Comparison of ENCODE assay signal across 13 cellular contexts in genomic region chr19:14560776-14561108, GRCh38. TPM values are rescaled to one million over a fixed set of nuclear protein-coding genes. Genes with fewer than 3 reads are reported as not detected.
DNase-seq lines count a peak whose midpoint lies in the region; ATAC-seq and TF ChIP-seq lines count a peak whose summit lies in the region.
"Had no signal": no experiment of that assay in that cellular context is flagged by ENCODE, and none has a peak within 500 bp of the region (broad histone marks: within the 10 kb centered on the region; RNA-seq: fewer than 3 reads in every experiment).

No MANE protein-coding gene starts in this region.

- H2BK120ac ChIP-seq in mesendoderm (ENCODE audit: low read depth, low read length), result no peak overlapping the region

- H3K18ac ChIP-seq in mesendoderm (ENCODE audit: low read length), result no peak overlapping the region

- peak overlapping the region; percentile 38 for H2AK5ac ChIP-seq in mesendoderm (ENCODE audit: low read length)

- peak overlapping the region; percentile 83 to 93 for H3K27ac Mint-ChIP-seq in activated naive CD4-positive, alpha-beta T cell treated with anti-CD3 and anti-CD28 coated beads, Interleukin-2, amount 50 U/mL, for 72 hours

- H3K4me2 ChIP-seq in mesendoderm (ENCODE audit: low read length), result no peak overlapping the region

- intact Hi-C loops in ascending aorta (cut with DNase I), result no loop called here

- H2BK5ac ChIP-seq in mesendoderm (ENCODE audit: low read length), result no peak overlapping the region

- peaks cover 12% of the 10 kb centered on the region for H3K79me2 ChIP-seq in mesendoderm (ENCODE audit: control insufficient read depth, insufficient read depth, low read length)

- TF ChIP-seq CTCF in ascending aorta (IDR thresholded peaks at IDR 0.05), result no peak
- TF ChIP-seq CTCF in suprapubic skin (IDR thresholded peaks at IDR 0.05), result no peak

- H3K23ac ChIP-seq in mesendoderm (ENCODE audit: low read length), result no peak overlapping the region

- H3K36me3 ChIP-seq in ascending aorta, result peaks cover 5 to 11% of the 10 kb centered on the region in 2 donors
- no peaks in the 10 kb centered on the region for H3K36me3 ChIP-seq in mesendoderm (ENCODE audit: control insufficient read depth, insufficient read depth, low read length)
- H3K36me3 ChIP-seq in suprapubic skin, result peaks cover 18% of the 10 kb centered on the region

- DNase-seq in activated naive CD4-positive, alpha-beta T cell treated with anti-CD3 and anti-CD28 coated beads, Interleukin-2, amount 50 U/mL, for 72 hours (ENCODE audit: low spot score in 2 of 2), result no peak
- no peak for DNase-seq in activated naive CD4-positive, alpha-beta T cell treated with Interleukin-2 at 50 U/mL for 16 hours
- no peak for DNase-seq in ascending aorta (ENCODE audit: low spot score in 2 of 2)
- no peak for DNase-seq in mesendoderm
- no peak for DNase-seq in suprapubic skin (ENCODE audit: low spot score in 2 of 2)
- DNase-seq in NCI-H146 (lab: John Stamatoyannopoulos, UW), result no peak
- no peak for DNase-seq in hippocampal formation (lab: John Stamatoyannopoulos, UW)
- DNase-seq in foreskin melanocyte, result no peak
- DNase-seq: ACHN, amniotic stem cell, mucosa of descending colon, right lobe of liver had no signal

- H3K36me3 Mint-ChIP-seq in activated naive CD4-positive, alpha-beta T cell treated with anti-CD3 and anti-CD28 coated beads, Interleukin-2, amount 50 U/mL, for 72 hours, result no peaks in the 10 kb centered on the region

- no peak overlapping the region for H3K4ac ChIP-seq in mesendoderm (ENCODE audit: low read depth, low read length)

- WGBS in mesendoderm (ENCODE audit: extremely low coverage, insufficient coverage, low lambda C conversion rate), result no CpG with 5 or more reads among the region's 6 CpGs
- 100% methylated on average over 1 of the region's 6 CpGs for WGBS in suprapubic skin

- no peak overlapping the region for H3K4me3 ChIP-seq in ascending aorta
- no peak overlapping the region for H3K4me3 ChIP-seq in mesendoderm (ENCODE audit: low read length)
- no peak overlapping the region for H3K4me3 ChIP-seq in suprapubic skin
- H3K4me3 ChIP-seq: mucosa of descending colon, right lobe of liver had no signal

- no peak for ATAC-seq in activated naive CD4-positive, alpha-beta T cell treated with anti-CD3 and anti-CD28 coated beads, Interleukin-2, amount 50 U/mL, for 72 hours
- ATAC-seq: mucosa of descending colon, right lobe of liver had no signal

- H3K4me1 ChIP-seq in ascending aorta (peaks cover 9 to 32% of the 10 kb centered on the region in 2 donors), mesendoderm (ENCODE audit: control insufficient read depth, low read depth, low read length) (peaks cover 7% of the 10 kb centered on the region), suprapubic skin (peaks cover 83% of the 10 kb centered on the region)

- H3K9me3 Mint-ChIP-seq in activated naive CD4-positive, alpha-beta T cell treated with anti-CD3 and anti-CD28 coated beads, Interleukin-2, amount 50 U/mL, for 72 hours, result no peaks in the 10 kb centered on the region
- H3K9me3 Mint-ChIP-seq: T-helper 1 cell treated with Interleukin-12 subunit alpha and Interleukin-12 subunit beta and Interleukin-4 antibody, amounts not matched to agents 30 μg/mL and 1 μg/mL, for 36 hours had no signal

- no peak overlapping the region for H4K5ac ChIP-seq in mesendoderm (ENCODE audit: low read length)

- H3K27ac ChIP-seq in ascending aorta, result peak overlapping the region; percentile 85 to 87
- no peak overlapping the region for H3K27ac ChIP-seq in mesendoderm (ENCODE audit: low read depth, low read length)
- H3K27ac ChIP-seq in suprapubic skin, result peak overlapping the region; percentile 68
- H3K27ac ChIP-seq: right lobe of liver had no signal

- H3K56ac ChIP-seq in mesendoderm (ENCODE audit: low read length), result peak overlapping the region; percentile 73

- peaks cover 10% of the 10 kb centered on the region for H3K79me1 ChIP-seq in mesendoderm (ENCODE audit: low read length)

- H3K9ac ChIP-seq in mesendoderm (ENCODE audit: low read length), result peak overlapping the region; percentile 42

- H3K9me3 ChIP-seq in ascending aorta (no peaks in the 10 kb centered on the region), suprapubic skin (no peaks in the 10 kb centered on the region)
- H3K9me3 ChIP-seq: mucosa of descending colon, right lobe of liver had no signal

- no peak overlapping the region for H4K8ac ChIP-seq in mesendoderm (ENCODE audit: low read depth, low read length)

- TF ChIP-seq EP300 in suprapubic skin (IDR thresholded peaks at IDR 0.05), result no peak

- H3K27me3 ChIP-seq in ascending aorta (no peaks in the 10 kb centered on the region), mesendoderm (ENCODE audit: insufficient read depth, low read length, poor library complexity) (no peaks in the 10 kb centered on the region), suprapubic skin (no peaks in the 10 kb centered on the region)
- H3K27me3 ChIP-seq: right lobe of liver had no signal

- H2BK15ac ChIP-seq in mesendoderm (replicated peaks; ENCODE audit: low read depth), result no peak overlapping the region

- TF ChIP-seq POLR2A in suprapubic skin (IDR thresholded peaks at IDR 0.05), result no peak

RNA-seq across cellular contexts. Expression of gene NDUFB7, which starts 11.1 kb away (rescaled TPM):
- 100 to 1,000 TPM; 111 to 129 TPM for total RNA-seq in activated naive CD4-positive, alpha-beta T cell treated with anti-CD3 and anti-CD28 coated beads, Interleukin-2, amount 50 U/mL, for 72 hours
- 612 TPM for total RNA-seq in ascending aorta
- 158 TPM for polyA plus RNA-seq in mesendoderm (2013, experiment 1 of 2)
- 164 TPM for polyA plus RNA-seq in mesendoderm (2013, experiment 2 of 2)
- total RNA-seq in suprapubic skin, result 100 to 1,000 TPM; 196 to 394 (median 340) TPM

RNA-seq across cellular contexts. Expression of gene CLEC17A, which starts 22.1 kb away (rescaled TPM):
- under 1 TPM; 0.16 to 0.43 TPM for total RNA-seq in activated naive CD4-positive, alpha-beta T cell treated with anti-CD3 and anti-CD28 coated beads, Interleukin-2, amount 50 U/mL, for 72 hours
- total RNA-seq in ascending aorta, result not detected
- 0.03 TPM for polyA plus RNA-seq in mesendoderm (2013, experiment 1 of 2)
- not detected for polyA plus RNA-seq in mesendoderm (2013, experiment 2 of 2)
- total RNA-seq in suprapubic skin, result not detected
- total RNA-seq: right lobe of liver had no signal

RNA-seq across cellular contexts. Expression of gene TECR, which starts 31.3 kb away (rescaled TPM):
- 100 to 1,000 TPM; 116 to 118 TPM for total RNA-seq in activated naive CD4-positive, alpha-beta T cell treated with anti-CD3 and anti-CD28 coated beads, Interleukin-2, amount 50 U/mL, for 72 hours
- 88.7 TPM for total RNA-seq in ascending aorta
- 154 TPM for polyA plus RNA-seq in mesendoderm (2013, experiment 1 of 2)
- polyA plus RNA-seq in mesendoderm (2013, experiment 2 of 2), result 152 TPM
- total RNA-seq in suprapubic skin, result 100 to 1,000 TPM; 111 to 176 (median 150) TPM

RNA-seq across cellular contexts. Expression of gene DNAJB1, which starts 42.5 kb away (rescaled TPM):
- 100 to 1,000 TPM in 1 of 2 donors, 10 to 100 TPM in 1; 59.5 to 124 TPM for total RNA-seq in activated naive CD4-positive, alpha-beta T cell treated with anti-CD3 and anti-CD28 coated beads, Interleukin-2, amount 50 U/mL, for 72 hours
- 73.8 TPM for total RNA-seq in ascending aorta
- 28.6 TPM for polyA plus RNA-seq in mesendoderm (2013, experiment 1 of 2)
- polyA plus RNA-seq in mesendoderm (2013, experiment 2 of 2), result 30.0 TPM
- total RNA-seq in suprapubic skin, result 100 to 1,000 TPM in 3 of 4 donors, 10 to 100 TPM in 1; 54.5 to 197 (median 145) TPM
